Comparison of ENCODE assay signal across 1 cellular context in the genomic region with DNA sequence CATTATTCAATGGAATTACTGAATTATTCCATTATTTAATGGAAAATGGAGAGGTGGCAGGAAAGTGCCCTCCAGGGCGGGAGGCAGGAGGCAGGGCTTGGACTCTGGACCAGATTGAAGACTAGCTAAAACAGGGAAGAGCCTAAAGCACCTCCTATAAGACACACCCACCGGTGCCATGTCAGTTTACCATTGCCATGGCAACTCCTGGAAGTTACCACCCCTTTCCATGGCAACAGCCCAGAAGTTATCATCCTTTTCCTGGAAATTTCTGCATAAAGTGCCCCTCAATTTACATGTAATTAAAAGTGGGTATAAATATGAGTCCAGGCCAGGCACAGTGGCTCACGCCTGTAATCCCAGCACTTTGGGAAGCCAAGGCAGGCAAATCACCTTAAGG.
TF ChIP-seq lines count a peak whose summit lies in the region.

No MANE protein-coding gene starts in this region.

TF ChIP-seq in K562, 482 proteins besides CTCF, POLR2A, EP300 and RAD21 (continued from another document):
- TF ChIP-seq MTA1 (IDR thresholded peaks at IDR 0.05; ENCODE audit: borderline replicate concordance) (no peak), HIVEP1 (CRISPR knock-in tag; IDR thresholded peaks at IDR 0.05) (no peak), SRSF7 (optimal IDR thresholded peaks at IDR 0.05; ENCODE audit: low read depth, low read length) (no peak)
- TF ChIP-seq, protein P1, sequence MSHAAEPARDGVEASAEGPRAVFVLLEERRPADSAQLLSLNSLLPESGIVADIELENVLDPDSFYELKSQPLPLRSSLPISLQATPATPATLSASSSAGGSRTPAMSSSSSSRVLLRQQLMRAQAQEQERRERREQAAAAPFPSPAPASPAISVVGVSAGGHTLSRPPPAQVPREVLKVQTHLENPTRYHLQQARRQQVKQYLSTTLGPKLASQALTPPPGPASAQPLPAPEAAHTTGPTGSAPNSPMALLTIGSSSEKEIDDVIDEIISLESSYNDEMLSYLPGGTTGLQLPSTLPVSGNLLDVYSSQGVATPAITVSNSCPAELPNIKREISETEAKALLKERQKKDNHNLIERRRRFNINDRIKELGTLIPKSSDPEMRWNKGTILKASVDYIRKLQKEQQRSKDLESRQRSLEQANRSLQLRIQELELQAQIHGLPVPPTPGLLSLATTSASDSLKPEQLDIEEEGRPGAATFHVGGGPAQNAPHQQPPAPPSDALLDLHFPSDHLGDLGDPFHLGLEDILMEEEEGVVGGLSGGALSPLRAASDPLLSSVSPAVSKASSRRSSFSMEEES (CRISPR knock-in tag; IDR thresholded peaks at IDR 0.05), result no peak
